25 cellular contexts compared by ENCODE assay signal in the genomic region with DNA sequence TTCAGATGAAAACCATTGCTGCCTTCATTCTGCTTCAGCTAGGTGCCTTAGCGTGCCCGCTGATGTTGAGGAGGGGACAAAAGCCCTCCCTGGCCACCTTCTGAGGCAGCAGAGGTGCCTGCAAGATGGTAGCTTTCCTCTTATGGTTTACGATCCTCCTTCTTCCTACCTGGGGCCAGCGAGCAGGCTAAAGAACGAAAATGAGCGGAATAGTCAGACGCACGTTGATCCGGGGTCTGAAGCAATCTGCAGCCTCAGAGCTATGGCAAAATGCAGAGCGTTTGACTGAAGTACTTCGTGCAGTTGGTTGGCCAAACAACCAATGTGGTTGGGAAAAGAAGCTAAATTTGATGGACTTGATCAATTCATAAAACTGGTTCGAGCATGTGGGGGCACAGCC.
"Had no signal": no experiment of that assay in that cellular context is flagged by ENCODE, and none has a peak within 500 bp of the region (broad histone marks: within the 10 kb centered on the region; RNA-seq: fewer than 3 reads in every experiment).

No MANE protein-coding gene starts in this region.

- H3K36me3 Mint-ChIP-seq: immature natural killer cell; mesothelial cell of epicardium; naive B cell; naive thymus-derived CD8-positive, alpha-beta T cell had no signal

- H3K27me3 ChIP-seq: foreskin keratinocyte, hepatocyte had no signal

- FAIRE-seq: colon, endothelial cell of umbilical vein, frontal cortex, kidney had no signal

- H3K4me1 ChIP-seq: esophagus muscularis mucosa, gastroesophageal sphincter, heart left ventricle, left lung, lower lobe of right lung had no signal

- H3K27ac Mint-ChIP-seq: immature natural killer cell, mesothelial cell of epicardium, naive B cell had no signal

- H3K4me3 ChIP-seq: coronary artery, dorsolateral prefrontal cortex, esophagus muscularis mucosa, gastroesophageal sphincter, heart left ventricle, hepatocyte, left lung, lower lobe of right lung, mucosa of descending colon had no signal

- H3K27me3 Mint-ChIP-seq: naive thymus-derived CD8-positive, alpha-beta T cell had no signal

- H3K4me2 ChIP-seq: hepatocyte had no signal

- H3K36me3 ChIP-seq: esophagus muscularis mucosa, gastroesophageal sphincter, heart left ventricle, left lung, lower lobe of right lung had no signal

- H2AFZ ChIP-seq: hepatocyte had no signal

- H3K4me1 Mint-ChIP-seq: naive B cell; naive thymus-derived CD8-positive, alpha-beta T cell had no signal

- H3K9me3 ChIP-seq: esophagus muscularis mucosa, gastroesophageal sphincter, heart left ventricle, left lung, lower lobe of right lung, mucosa of descending colon had no signal

- H3K79me2 ChIP-seq: hepatocyte had no signal

- H3K27ac ChIP-seq: coronary artery, dorsolateral prefrontal cortex, esophagus muscularis mucosa, foreskin keratinocyte, gastroesophageal sphincter, heart left ventricle, hepatocyte, left lung, lower lobe of right lung had no signal

- ATAC-seq: foreskin keratinocyte; gastroesophageal sphincter; heart left ventricle; left lung; left ventricle myocardium superior; lower lobe of right lung; mucosa of descending colon; naive thymus-derived CD8-positive, alpha-beta T cell had no signal

- DNase-seq: dermis blood vessel endothelial cell; dorsolateral prefrontal cortex; effector CD4-positive, alpha-beta T cell; effector memory CD4-positive, alpha-beta T cell; foreskin keratinocyte; heart left ventricle; hypothalamus; immature natural killer cell; kidney; kidney glomerular epithelial cell; left lung; left ventricle myocardium superior; lower lobe of right lung; mesenchymal stem cell; mucosa of descending colon; naive B cell; naive thymus-derived CD8-positive, alpha-beta T cell had no signal

- H3K9me3 Mint-ChIP-seq: immature natural killer cell; mesothelial cell of epicardium; naive B cell; naive thymus-derived CD8-positive, alpha-beta T cell had no signal

- H3K4me3 Mint-ChIP-seq: mesothelial cell of epicardium; naive B cell; naive thymus-derived CD8-positive, alpha-beta T cell had no signal
